In the genomic region with DNA sequence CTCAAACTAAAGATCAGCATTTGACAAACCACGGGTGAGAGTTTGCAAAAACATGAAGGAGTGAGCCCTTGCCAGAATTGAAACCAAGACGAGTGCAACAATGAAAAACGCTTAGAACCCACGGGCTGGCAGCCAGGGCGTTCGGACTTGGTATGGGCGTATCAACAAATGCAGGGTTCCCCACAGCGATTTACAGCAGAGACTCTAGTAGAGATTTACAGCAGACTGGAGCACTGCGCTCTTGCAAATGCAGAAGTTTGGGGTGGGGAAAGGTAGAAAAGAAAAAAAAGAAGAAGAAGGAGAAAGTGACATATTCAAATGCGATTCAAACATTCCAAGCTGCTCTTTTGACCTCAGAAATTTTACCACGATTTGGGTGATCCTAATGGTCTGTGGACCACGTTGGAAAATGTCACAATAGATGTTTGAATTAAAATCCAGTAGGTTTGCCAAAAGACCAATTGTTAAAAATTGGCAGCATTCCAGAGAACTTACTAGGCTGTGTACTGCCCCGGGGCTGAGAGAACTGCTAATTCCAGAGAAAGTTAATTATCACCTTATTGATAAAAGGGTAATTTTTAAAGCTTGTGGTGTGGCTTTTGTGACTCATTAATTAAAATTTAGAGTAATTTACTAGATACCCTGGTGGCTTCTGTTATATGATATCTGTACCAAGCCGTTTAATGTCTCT, we compare ENCODE assay signal across 9 cellular contexts. TPM values are rescaled to one million over a fixed set of nuclear protein-coding genes. Genes with fewer than 3 reads are reported as not detected.
DNase-seq lines count a peak whose midpoint lies in the region; ATAC-seq lines count a peak whose summit lies in the region.
"Had no signal": no experiment of that assay in that cellular context is flagged by ENCODE, and none has a peak within 500 bp of the region (broad histone marks: within the 10 kb centered on the region; RNA-seq: fewer than 3 reads in every experiment).

No MANE protein-coding gene starts in this region.

- DNase-seq in EL (peak; percentile 33), NCI-H69 (lab: John Stamatoyannopoulos, UW) (peak; percentile 97), islet precursor cell (peak; percentile 57), occipital lobe (lab: John Stamatoyannopoulos, UW) (no peak)
- DNase-seq in activated naive CD4-positive, alpha-beta T cell treated with anti-CD3 and anti-CD28 coated beads, Interleukin-2, amount 50 U/mL, for 72 hours (ENCODE audit: low spot score in 2 of 2) = peak in 1 of 2 donors; percentile 39
- peak; percentile 50 for DNase-seq in stimulated activated CD4-positive, alpha-beta T cell treated with anti-CD3 and anti-CD28 coated beads, Interleukin-4, amount 100 ng/mL, for 24 hours

- peak overlapping the region; percentile 99 to 100 for H3K27ac Mint-ChIP-seq in activated naive CD4-positive, alpha-beta T cell treated with anti-CD3 and anti-CD28 coated beads, Interleukin-2, amount 50 U/mL, for 72 hours

- no peaks in the 10 kb centered on the region for H3K9me3 Mint-ChIP-seq in activated naive CD4-positive, alpha-beta T cell treated with anti-CD3 and anti-CD28 coated beads, Interleukin-2, amount 50 U/mL, for 72 hours

- ATAC-seq in activated naive CD4-positive, alpha-beta T cell treated with anti-CD3 and anti-CD28 coated beads, Interleukin-2, amount 50 U/mL, for 72 hours = no peak
- ATAC-seq in GM21528 (IDR thresholded peaks at IDR 0.05; ENCODE audit: low FRiP score, unreplicated experiment) (no peak), HG02571 (IDR thresholded peaks at IDR 0.05; ENCODE audit: unreplicated experiment) (no peak)
- ATAC-seq: HCT116 had no signal

- H3K36me3 Mint-ChIP-seq in activated naive CD4-positive, alpha-beta T cell treated with anti-CD3 and anti-CD28 coated beads, Interleukin-2, amount 50 U/mL, for 72 hours = peaks cover 0 to 13% of the 10 kb centered on the region in 2 donors

RNA-seq across cellular contexts. Expression of gene SCML4, which starts 3.4 kb away (rescaled TPM):
- 10 to 100 TPM in 1 of 2 donors, 1 to 10 TPM in 1; 5.2 to 11.7 TPM for total RNA-seq in activated naive CD4-positive, alpha-beta T cell treated with anti-CD3 and anti-CD28 coated beads, Interleukin-2, amount 50 U/mL, for 72 hours
- 0.16 TPM for total RNA-seq in occipital lobe
